8 cellular contexts compared by ENCODE assay signal in genomic region chr20:30537459-30537858, GRCh38.
DNase-seq lines count a peak whose midpoint lies in the region; ATAC-seq, FAIRE-seq and TF ChIP-seq lines count a peak whose summit lies in the region.
"Not testable (repeated sequence)": the region's sequence is repeated elsewhere in the genome, so short reads cannot be mapped to it uniquely, and the experiment has no call there.

No MANE protein-coding gene starts in this region.

- H3K4me3 Mint-ChIP-seq in WTC11: peak overlapping the region; percentile 99
- not testable (repeated sequence) for H3K4me3 Mint-ChIP-seq in chondrocyte (ENCODE audit: unreplicated experiment)

- H3K4me3 ChIP-seq in heart left ventricle: peak overlapping the region in 2 of 12 donors; percentile 20
- H3K4me3 ChIP-seq in pancreas, upper lobe of right lung: not testable (repeated sequence)

- H3K27ac Mint-ChIP-seq in WTC11; chondrocyte (ENCODE audit: unreplicated experiment): not testable (repeated sequence)

- CTCF ChIA-PET in WTC11 (lab: Charles Lee): not testable (repeated sequence)

- not testable (repeated sequence) for H3K4me1 Mint-ChIP-seq in WTC11; chondrocyte (ENCODE audit: low read depth)

- H3K36me3 Mint-ChIP-seq in WTC11; chondrocyte (ENCODE audit: low read depth): not testable (repeated sequence)

- not testable (repeated sequence) for H3K36me3 ChIP-seq in heart left ventricle, pancreas, upper lobe of right lung

- FAIRE-seq in pancreas (lab: Jason Lieb, UNC): not testable (repeated sequence)

- not testable (repeated sequence) for H3K4me1 ChIP-seq in heart left ventricle, pancreas, upper lobe of right lung

- DNase-seq in Daoy (ENCODE audit: low read depth): peak; percentile 64
- DNase-seq in NCI-H2227 (lab: John Stamatoyannopoulos, UW; ENCODE audit: unreplicated experiment): peak; percentile 85
- DNase-seq in WTC11 (ENCODE audit: low spot score): peak; percentile 89
- DNase-seq in chondrocyte (ENCODE audit: low spot score): peak; percentile 86
- DNase-seq in heart left ventricle: peak in 3 of 5 donors; percentile 26 to 79 (median 60)
- DNase-seq in iris pigment epithelial cell (ENCODE audit: low read depth): peak; percentile 16
- peak in 1 of 6 donors; percentile 28 for DNase-seq in pancreas
- DNase-seq in upper lobe of right lung: not testable (repeated sequence)

- not testable (repeated sequence) for H3K9me3 ChIP-seq in heart left ventricle, pancreas, upper lobe of right lung

- not testable (repeated sequence) for TF ChIP-seq CTCF in WTC11 (IDR thresholded peaks at IDR 0.05); chondrocyte (IDR thresholded peaks at IDR 0.05); heart left ventricle (IDR thresholded peaks at IDR 0.05); pancreas (IDR thresholded peaks at IDR 0.05); upper lobe of right lung (IDR thresholded peaks at IDR 0.05)

- H3K27me3 ChIP-seq in heart left ventricle, pancreas, upper lobe of right lung: not testable (repeated sequence)

- H3K27me3 Mint-ChIP-seq in WTC11 (ENCODE audit: low read depth); chondrocyte (ENCODE audit: low read depth): not testable (repeated sequence)

- not testable (repeated sequence) for H3K27ac ChIP-seq in heart left ventricle, pancreas, upper lobe of right lung

- not testable (repeated sequence) for TF ChIP-seq POLR2A in heart left ventricle (IDR thresholded peaks at IDR 0.05)

- not testable (repeated sequence) for H3K9me3 Mint-ChIP-seq in WTC11
- peaks cover 37% of the 10 kb centered on the region for H3K9me3 Mint-ChIP-seq in chondrocyte (ENCODE audit: low read depth)

- ATAC-seq in WTC11: peak; percentile 98
- peak in 3 of 4 donors; percentile 52 to 89 (median 57) for ATAC-seq in heart left ventricle
- peak in 3 of 4 donors; percentile 11 to 73 (median 62) for ATAC-seq in pancreas
- peak; percentile 45 for ATAC-seq in upper lobe of right lung

- POLR2A ChIA-PET in WTC11 (lab: Charles Lee): not testable (repeated sequence)

- intact Hi-C loops in heart left ventricle (cut with DNase I): loop anchor here in 1 of 10 donors (5.0 kb wide), 1 partner anchor 50 kb away; no protein-coding TSS in a partner anchor
- intact Hi-C loops in pancreas (cut with DNase I); upper lobe of right lung (cut with DNase I): not testable (repeated sequence)

- WGBS in heart left ventricle, 4 donors: 9 to 53% (median 25%) methylated on average over 20 of the region's 20 CpGs
- 23 to 31% methylated on average over 20 of the region's 20 CpGs for WGBS in pancreas, 2 donors

Comparison
In these comparisons a context has a peak if more than half of its experiments do, and no peak if none do; other contexts are left out.
1. ATAC-seq: peak in every context shown above with its lines; median percentile 98 in WTC11; 62 in pancreas; 57 in heart left ventricle; 45 in upper lobe of right lung.